Comparison of ENCODE assay signal across 9 cellular contexts in the genomic region with DNA sequence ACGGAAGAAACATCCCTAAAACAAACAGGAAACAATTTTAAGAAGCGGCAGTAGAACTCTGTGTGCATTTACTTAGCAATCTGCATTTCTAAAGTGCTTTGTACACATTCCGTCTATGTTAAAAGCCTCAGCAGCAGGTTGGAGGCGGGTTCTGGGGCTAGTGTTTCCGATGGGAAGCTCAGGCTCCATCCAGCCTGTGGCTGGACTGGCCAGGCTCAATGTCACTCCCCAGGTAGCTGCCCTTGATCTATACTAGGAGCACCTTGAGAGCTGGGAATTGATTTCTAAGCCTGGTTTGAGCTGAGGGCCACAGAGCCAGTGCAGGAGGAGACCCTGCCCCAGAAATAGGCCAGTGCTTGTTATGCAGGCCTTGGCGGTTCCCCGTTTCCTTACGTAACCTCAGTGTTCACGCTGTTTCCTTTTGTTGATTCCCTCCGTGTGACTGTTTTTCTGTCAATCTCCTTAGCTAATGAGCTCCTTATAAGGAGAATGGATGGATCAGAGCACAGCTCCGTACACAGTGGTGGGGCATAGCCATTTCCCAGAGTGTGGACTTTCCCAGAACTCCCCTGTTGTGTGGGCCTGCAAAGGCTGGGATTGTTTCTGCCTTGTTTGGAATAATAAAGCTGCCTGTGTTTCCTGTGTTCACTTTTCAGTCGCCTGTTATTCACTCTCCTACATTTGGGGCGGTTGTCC. TPM values are rescaled to one million over a fixed set of nuclear protein-coding genes. Genes with fewer than 3 reads are reported as not detected.
DNase-seq lines count a peak whose midpoint lies in the region; ATAC-seq lines count a peak whose summit lies in the region.
"Had no signal": no experiment of that assay in that cellular context is flagged by ENCODE, and none has a peak within 500 bp of the region (broad histone marks: within the 10 kb centered on the region; RNA-seq: fewer than 3 reads in every experiment).

No MANE protein-coding gene starts in this region.

- H3K9me3 ChIP-seq in KOPT-K1 (ENCODE audit: insufficient read depth, low read length, poor library complexity, severe bottlenecking) (no peaks in the 10 kb centered on the region), SK-N-MC (ENCODE audit: low read depth, low read length) (no peaks in the 10 kb centered on the region)

- H3K9ac ChIP-seq in SK-N-MC (ENCODE audit: insufficient read length), result peak overlapping the region; percentile 38
- H3K9ac ChIP-seq: KMS-11 had no signal

- peak; percentile 58 for ATAC-seq in sciatic nerve
- no peak for ATAC-seq in GM21786 (IDR thresholded peaks at IDR 0.05; ENCODE audit: unreplicated experiment)
- no peak for ATAC-seq in GM19395 (IDR thresholded peaks at IDR 0.05; ENCODE audit: unreplicated experiment)

- H3K36me3 ChIP-seq in KOPT-K1 (ENCODE audit: insufficient read depth, low read length) (no peaks in the 10 kb centered on the region; the same call in 1 of the 2 replicates), SK-N-MC (ENCODE audit: insufficient read depth, low read length) (no peaks in the 10 kb centered on the region)

- DNase-seq in SK-N-MC (ENCODE audit: low read depth, low spot score) (no peak), hippocampal formation (lab: John Stamatoyannopoulos, UW) (peak; percentile 14 to 30), sciatic nerve (ENCODE audit: low spot score) (no peak), NCI-H82 (lab: John Stamatoyannopoulos, UW) (no peak), RKO (ENCODE audit: low spot score) (no peak)

- peak overlapping the region; percentile 51 for H3K4me3 ChIP-seq in SK-N-MC

- H3K27ac ChIP-seq in KOPT-K1 (ENCODE audit: low read depth, low read length, poor library complexity, severe bottlenecking), result peak overlapping the region; percentile 89
- H3K27ac ChIP-seq in SK-N-MC, result peak overlapping the region; percentile 74
- H3K27ac ChIP-seq: KMS-11 had no signal

- intact Hi-C loops in sciatic nerve (cut with DNase I), result no loop called here

RNA-seq across cellular contexts. Expression of gene ADORA2B, which starts 21.4 kb away (rescaled TPM):
- 0.67 TPM for total RNA-seq in sciatic nerve

RNA-seq across cellular contexts. Expression of gene ZSWIM7, which starts 33.2 kb away (rescaled TPM):
- total RNA-seq in sciatic nerve, result 19.3 TPM

RNA-seq across cellular contexts. Expression of gene TTC19, which starts 33.3 kb away (rescaled TPM):
- 32.9 TPM for total RNA-seq in sciatic nerve

Comparison
In these comparisons a context has a peak if more than half of its experiments do, and no peak if none do; other contexts are left out.
1. DNase-seq: peak in hippocampal formation (2 of 2); none in SK-N-MC (single experiment), sciatic nerve (single experiment), NCI-H82 (single experiment) and RKO (single experiment).